In genomic region chr11:44167047-44167446, GRCh38 we compare ENCODE assay signal across 23 cellular contexts.
"Had no signal": no experiment of that assay in that cellular context is flagged by ENCODE, and none has a peak within 500 bp of the region (broad histone marks: within the 10 kb centered on the region; RNA-seq: fewer than 3 reads in every experiment).

No MANE protein-coding gene starts in this region.

- H2AFZ ChIP-seq: PC-9 had no signal

- H3K4me2 ChIP-seq: PC-9 had no signal

- H3K27ac ChIP-seq: PC-9, SK-N-MC had no signal

- DNase-seq: activated CD4-positive, alpha-beta memory T cell treated with anti-CD3 and anti-CD28 coated beads for 36 hours; activated CD4-positive, alpha-beta T cell treated with anti-CD3 and anti-CD28 coated beads, Interleukin-2, amount 10 ng/mL, durations not matched to agents 7 days and 5 days; activated CD4-positive, CD25-positive, alpha-beta regulatory T cell; activated CD8-positive, alpha-beta memory T cell treated with anti-CD3 and anti-CD28 coated beads for 24 hours; activated effector memory CD4-positive, alpha-beta T cell treated with anti-CD3 and anti-CD28 coated beads, Interleukin-2, amount 50 U/mL, for 16 hours; activated naive CD4-positive, alpha-beta T cell treated with Interleukin-2 at 50 U/mL for 16 hours; activated naive CD8-positive, alpha-beta T cell treated with anti-CD3 and anti-CD28 coated beads, Interleukin-2, amount 50 U/mL, for 24 hours; activated T-cell treated with anti-CD3 and anti-CD28 coated beads, Interleukin-2, amount 50 U/mL, for 4 hours; amygdala; caudate nucleus; Karpas-422; MM.1S; NCI-H1105; NCI-H1436 treated with DMSO at 0.1 percent for 48 hours; NCI-H187; NCI-H2081; NCI-H524; PC-9; T-cell; T-helper 2 cell; T1000 had no signal

- H3K4me3 ChIP-seq: K562, PC-9, SK-N-MC had no signal
